1 cellular context compared by ENCODE assay signal in genomic region chr10:111511751-111512150, GRCh38.
A peak's percentile ranks its signal among the peaks of the same experiment; 100 is the strongest.
TF ChIP-seq lines count a peak whose summit lies in the region.

No MANE protein-coding gene starts in this region.

TF ChIP-seq in GM23338, 12 proteins besides CTCF, POLR2A, EP300 and RAD21 (continued from another document):
- TF ChIP-seq, protein P1, sequence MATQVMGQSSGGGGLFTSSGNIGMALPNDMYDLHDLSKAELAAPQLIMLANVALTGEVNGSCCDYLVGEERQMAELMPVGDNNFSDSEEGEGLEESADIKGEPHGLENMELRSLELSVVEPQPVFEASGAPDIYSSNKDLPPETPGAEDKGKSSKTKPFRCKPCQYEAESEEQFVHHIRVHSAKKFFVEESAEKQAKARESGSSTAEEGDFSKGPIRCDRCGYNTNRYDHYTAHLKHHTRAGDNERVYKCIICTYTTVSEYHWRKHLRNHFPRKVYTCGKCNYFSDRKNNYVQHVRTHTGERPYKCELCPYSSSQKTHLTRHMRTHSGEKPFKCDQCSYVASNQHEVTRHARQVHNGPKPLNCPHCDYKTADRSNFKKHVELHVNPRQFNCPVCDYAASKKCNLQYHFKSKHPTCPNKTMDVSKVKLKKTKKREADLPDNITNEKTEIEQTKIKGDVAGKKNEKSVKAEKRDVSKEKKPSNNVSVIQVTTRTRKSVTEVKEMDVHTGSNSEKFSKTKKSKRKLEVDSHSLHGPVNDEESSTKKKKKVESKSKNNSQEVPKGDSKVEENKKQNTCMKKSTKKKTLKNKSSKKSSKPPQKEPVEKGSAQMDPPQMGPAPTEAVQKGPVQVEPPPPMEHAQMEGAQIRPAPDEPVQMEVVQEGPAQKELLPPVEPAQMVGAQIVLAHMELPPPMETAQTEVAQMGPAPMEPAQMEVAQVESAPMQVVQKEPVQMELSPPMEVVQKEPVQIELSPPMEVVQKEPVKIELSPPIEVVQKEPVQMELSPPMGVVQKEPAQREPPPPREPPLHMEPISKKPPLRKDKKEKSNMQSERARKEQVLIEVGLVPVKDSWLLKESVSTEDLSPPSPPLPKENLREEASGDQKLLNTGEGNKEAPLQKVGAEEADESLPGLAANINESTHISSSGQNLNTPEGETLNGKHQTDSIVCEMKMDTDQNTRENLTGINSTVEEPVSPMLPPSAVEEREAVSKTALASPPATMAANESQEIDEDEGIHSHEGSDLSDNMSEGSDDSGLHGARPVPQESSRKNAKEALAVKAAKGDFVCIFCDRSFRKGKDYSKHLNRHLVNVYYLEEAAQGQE (IDR thresholded peaks at IDR 0.05; ENCODE audit: unreplicated experiment): peak; percentile 82
